Comparison of ENCODE assay signal across 1 cellular context in the genomic region with DNA sequence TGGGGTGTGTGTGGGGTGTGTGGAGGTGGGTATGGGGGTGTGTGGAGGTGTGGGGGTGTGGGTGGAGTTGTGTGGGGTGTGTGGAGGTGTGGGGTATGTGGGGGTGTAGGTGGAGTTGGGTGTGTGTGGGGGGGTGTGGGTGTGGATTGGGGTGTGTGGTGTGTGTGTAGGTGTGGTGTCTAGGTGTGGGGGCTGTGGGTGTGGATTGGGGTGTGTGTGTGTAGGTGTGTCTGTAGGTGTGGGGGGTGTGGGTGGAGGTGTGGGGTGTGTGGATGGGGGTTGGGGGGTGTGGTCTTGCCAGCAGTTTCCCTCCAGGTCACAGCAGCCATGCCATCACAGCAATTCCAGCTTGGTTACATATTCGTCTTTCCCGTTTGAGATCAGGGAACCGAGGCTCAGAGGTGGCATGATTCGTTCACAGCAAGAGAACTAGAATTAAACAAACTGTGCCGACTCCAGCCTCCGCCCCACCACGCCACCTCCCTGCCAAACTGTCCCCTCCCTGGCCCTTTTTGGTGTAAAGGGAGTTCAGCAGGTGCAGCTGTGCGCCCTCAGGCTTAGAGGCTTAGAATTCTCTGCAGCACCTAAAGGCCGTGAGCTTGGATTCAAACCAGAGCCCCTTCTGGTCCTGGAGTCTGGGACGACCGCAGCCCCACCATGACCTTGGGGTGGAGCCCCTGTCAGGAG.
TF ChIP-seq lines count a peak whose summit lies in the region.

No MANE protein-coding gene starts in this region.

TF ChIP-seq in HepG2, 621 proteins besides CTCF, POLR2A, EP300 and RAD21:
- 0 out of 2 replicates have a peak, but pooled peaks have one; percentile 50 for TF ChIP-seq PCBP1 (IDR thresholded peaks at IDR 0.05; ENCODE audit: borderline replicate concordance, low read depth, low read length)
